29 cellular contexts compared by ENCODE assay signal in genomic region chr3:72085036-72085435, GRCh38.
DNase-seq lines count a peak whose midpoint lies in the region; ATAC-seq, FAIRE-seq and TF ChIP-seq lines count a peak whose summit lies in the region.
"Had no signal": no experiment of that assay in that cellular context is flagged by ENCODE, and none has a peak within 500 bp of the region (broad histone marks: within the 10 kb centered on the region; RNA-seq: fewer than 3 reads in every experiment).

No MANE protein-coding gene starts in this region.

- H4K91ac ChIP-seq in H1 (replicated peaks; ENCODE audit: insufficient read length, low read length) = no peak overlapping the region

- H3K18ac ChIP-seq in H1 (ENCODE audit: extremely low read depth, low read length) = no peak overlapping the region; the same call in 1 of the 2 replicates

- no peak overlapping the region for H2BK15ac ChIP-seq in H1 (ENCODE audit: low read length)

- no peak overlapping the region for H3K14ac ChIP-seq in H1 (ENCODE audit: insufficient read length)

- DNase-seq in COR-L47 (lab: John Stamatoyannopoulos, UW) (peak; percentile 17), NCI-H69 (lab: John Stamatoyannopoulos, UW) (peak; percentile 47), H1 (ENCODE audit: low read depth in 1 of 2, low spot score in 2 of 2) (no peak), cerebellar nuclear complex (lab: John Stamatoyannopoulos, UW) (no peak)
- no peak for DNase-seq in effector CD8-positive, alpha-beta T cell (lab: John Stamatoyannopoulos, UW)
- DNase-seq: AML-193; CD8-positive, alpha-beta T cell; DMS 273 treated with DMSO at 0.1 percent for 48 hours; DMS79; KG1; NCI-H1048; NCI-H1417; NCI-H1694; NCI-H2171 treated with DMSO at 0.1 percent for 48 hours; NCI-H446; NCI-H526 treated with DMSO at 0.1 percent for 48 hours; PC-9; SJCRH30; T-helper 2 cell had no signal

- H2AK5ac ChIP-seq in H1 (ENCODE audit: low read depth, low read length) = no peak overlapping the region

- no peak overlapping the region for H3K56ac ChIP-seq in H1 (replicated peaks; ENCODE audit: insufficient read length, low read depth, low read length)

- CTCF ChIA-PET in H1 (lab: Charles Lee; ENCODE audit: partially characterized antibody) = no interaction called here

- 0 out of 2 replicates have a peak overlapping the region, but pooled peaks have one; percentile 9 for H2BK5ac ChIP-seq in H1 (ENCODE audit: low read depth, low read length)

- H3K9me3 ChIP-seq in BLaER1 (no peaks in the 10 kb centered on the region), H1 (ENCODE audit: insufficient read depth in 2 of 2, low read depth in 1 of 2, low read length in 1 of 2) (no peaks in the 10 kb centered on the region)
- H3K9me3 ChIP-seq: A549, SJCRH30 had no signal

- H3K27ac ChIP-seq in BLaER1 (no peak overlapping the region), H1 (ENCODE audit: low read depth, low read length) (no peak overlapping the region)
- H3K27ac ChIP-seq: A549, C4-2B, PC-9, SJCRH30 had no signal

- TF ChIP-seq RAD21 in H1 (IDR thresholded peaks at IDR 0.05 in 1 of 2, conservative IDR thresholded peaks at IDR 0.05 in 1 of 2; ENCODE audit: low read depth in 2 of 2, low read length in 2 of 2) = no peak

- H2BK20ac ChIP-seq in H1 (ENCODE audit: low read length) = no peak overlapping the region

- H3K23me2 ChIP-seq in H1 (ENCODE audit: low read depth, low read length) = no peaks in the 10 kb centered on the region; the same call in 1 of the 2 replicates

- no peaks in the 10 kb centered on the region for H3K79me1 ChIP-seq in H1 (ENCODE audit: low read depth, low read length)

- POLR2A ChIA-PET in H1 (lab: Charles Lee; ENCODE audit: partially characterized antibody) = no interaction called here

- H3K36me3 ChIP-seq in BLaER1 (no peaks in the 10 kb centered on the region), H1 (ENCODE audit: control insufficient read depth in 2 of 4, insufficient read depth in 4 of 4, low read length in 3 of 4) (no peaks in the 10 kb centered on the region)
- H3K36me3 ChIP-seq: SJCRH30 had no signal

- H3K4ac ChIP-seq in H1 (replicated peaks; ENCODE audit: insufficient read length, low read depth, low read length) = no peak overlapping the region

- H4K5ac ChIP-seq in H1 (ENCODE audit: insufficient read length, low read depth, low read length) = no peak overlapping the region

- H3K4me2 ChIP-seq in BLaER1 (peak overlapping the region; percentile 52; the same call in 1 of the 2 replicates), H1 (ENCODE audit: insufficient read depth in 1 of 2, low read depth in 2 of 2, low read length in 2 of 2) (no peak overlapping the region)
- H3K4me2 ChIP-seq: A549, PC-9 had no signal

- 91% methylated on average over 6 of the region's 6 CpGs; no CpG with 5 or more reads in 1 of the 2 experiments for WGBS in H1 (ENCODE audit: extremely low coverage in 1 of 2, insufficient coverage in 1 of 2, insufficient read length in 1 of 2, insufficient replicate concordance in 2 of 2, low coverage in 1 of 2, low lambda C conversion rate in 2 of 2, missing lambda C conversion rate in 1 of 2), 2 experiments

- no peak for FAIRE-seq in H1 (lab: Jason Lieb, UNC)
- FAIRE-seq: A549, GM12892, GM19239, H54, HTR-8/SVneo had no signal

- H2BK120ac ChIP-seq in H1 (replicated peaks; ENCODE audit: low read depth, low read length) = no peak overlapping the region

- ATAC-seq in HG03442 (IDR thresholded peaks at IDR 0.05; ENCODE audit: unreplicated experiment) = no peak
- ATAC-seq: A549; CD8-positive, alpha-beta T cell; Right ventricle myocardium inferior; SK-N-SH treated with all-trans-retinoic acid at 6 μM for 48 hours had no signal

- H3K4me3 ChIP-seq in BLaER1 (no peak overlapping the region), H1 (ENCODE audit: extremely low read depth in 1 of 4, insufficient read depth in 2 of 4, low read depth in 3 of 4, low read length in 4 of 4) (no peak overlapping the region)
- H3K4me3 ChIP-seq: A549, PC-9, SJCRH30 had no signal

- H2AFZ ChIP-seq in H1 (ENCODE audit: low read length) = no peak overlapping the region
- H2AFZ ChIP-seq: PC-9 had no signal

- H3K4me1 ChIP-seq in BLaER1 (peaks cover 43% of the 10 kb centered on the region), H1 (replicated peaks in 1 of 4; ENCODE audit: control insufficient read depth in 3 of 4, insufficient read depth in 4 of 4, low read length in 3 of 4) (no peaks in the 10 kb centered on the region; a peak in 2 of 7 replicates)
- H3K4me1 ChIP-seq: A549, SJCRH30 had no signal

- H3K9ac ChIP-seq in BLaER1 (no peak overlapping the region), H1 (replicated peaks in 1 of 4; ENCODE audit: extremely low read depth in 1 of 4, low read depth in 3 of 4, low read length in 3 of 4) (no peak overlapping the region)

- TF ChIP-seq POLR2A in H1 (IDR thresholded peaks at IDR 0.05; ENCODE audit: control extremely low read depth in 1 of 2, low read depth in 2 of 2, low read length in 2 of 2) = no peak

- no peak overlapping the region for H3K23ac ChIP-seq in H1 (ENCODE audit: insufficient read length)

- no peak for TF ChIP-seq EP300 in H1 (IDR thresholded peaks at IDR 0.05; ENCODE audit: borderline replicate concordance in 1 of 2, low read depth in 2 of 2, low read length in 2 of 2)

- H4K20me1 ChIP-seq in BLaER1 (no peaks in the 10 kb centered on the region), H1 (replicated peaks in 1 of 2; ENCODE audit: control insufficient read depth in 1 of 2, insufficient read depth in 2 of 2, low read length in 2 of 2) (no peaks in the 10 kb centered on the region)

- no peak overlapping the region for H4K8ac ChIP-seq in H1 (ENCODE audit: extremely low read depth, insufficient read depth, low read length)

- H3K27me3 ChIP-seq in BLaER1 (no peaks in the 10 kb centered on the region), H1 (replicated peaks in 1 of 4; ENCODE audit: control insufficient read depth in 3 of 4, extremely low read depth in 1 of 4, insufficient read depth in 3 of 4, low read length in 3 of 4) (no peaks in the 10 kb centered on the region)
- H3K27me3 ChIP-seq: SJCRH30 had no signal

- no peak for TF ChIP-seq CTCF in H1 (IDR thresholded peaks at IDR 0.05; ENCODE audit: control extremely low read depth in 1 of 3, insufficient read depth in 1 of 3, low read depth in 1 of 3, low read length in 3 of 3)

- no peaks in the 10 kb centered on the region for H3K79me2 ChIP-seq in H1 (ENCODE audit: control insufficient read depth in 1 of 2, insufficient read depth in 2 of 2, low read length in 2 of 2)

- no peak overlapping the region for H2BK12ac ChIP-seq in H1 (ENCODE audit: low read depth, low read length)

TF ChIP-seq in H1, 55 proteins besides CTCF, POLR2A, EP300 and RAD21:
- TF ChIP-seq HDAC2 (IDR thresholded peaks at IDR 0.05; ENCODE audit: borderline replicate concordance in 1 of 2, low read depth in 2 of 2, low read length in 2 of 2) = no peak
- no peak for TF ChIP-seq GTF2F1 (IDR thresholded peaks at IDR 0.05; ENCODE audit: borderline replicate concordance, low read depth, low read length)
- no peak for TF ChIP-seq KDM4A (IDR thresholded peaks at IDR 0.05; ENCODE audit: low read depth, low read length, severe bottlenecking)
- TF ChIP-seq JUND (IDR thresholded peaks at IDR 0.05; ENCODE audit: low read length) = no peak
- TF ChIP-seq NRF1 (IDR thresholded peaks at IDR 0.05; ENCODE audit: low read depth, low read length) = no peak
- no peak for TF ChIP-seq E2F6 (IDR thresholded peaks at IDR 0.05)
- TF ChIP-seq CREB1 (IDR thresholded peaks at IDR 0.05) = no peak
- TF ChIP-seq RNF2 (IDR thresholded peaks at IDR 0.05; ENCODE audit: borderline replicate concordance, low read depth, low read length, missing control alignments, poor library complexity, severe bottlenecking) = no peak
- no peak for TF ChIP-seq SRF (IDR thresholded peaks at IDR 0.05; ENCODE audit: low read depth, low read length)
- TF ChIP-seq TEAD4 (IDR thresholded peaks at IDR 0.05; ENCODE audit: low read depth, low read length) = no peak

Comparison
In these comparisons a context has a peak if more than half of its experiments do, and no peak if none do; other contexts are left out.
1. DNase-seq: peak in COR-L47 (single experiment) and NCI-H69 (single experiment); none in H1 (0 of 2), effector CD8-positive, alpha-beta T cell (single experiment) and cerebellar nuclear complex (0 of 2).